8 cellular contexts compared by ENCODE assay signal in the genomic region with DNA sequence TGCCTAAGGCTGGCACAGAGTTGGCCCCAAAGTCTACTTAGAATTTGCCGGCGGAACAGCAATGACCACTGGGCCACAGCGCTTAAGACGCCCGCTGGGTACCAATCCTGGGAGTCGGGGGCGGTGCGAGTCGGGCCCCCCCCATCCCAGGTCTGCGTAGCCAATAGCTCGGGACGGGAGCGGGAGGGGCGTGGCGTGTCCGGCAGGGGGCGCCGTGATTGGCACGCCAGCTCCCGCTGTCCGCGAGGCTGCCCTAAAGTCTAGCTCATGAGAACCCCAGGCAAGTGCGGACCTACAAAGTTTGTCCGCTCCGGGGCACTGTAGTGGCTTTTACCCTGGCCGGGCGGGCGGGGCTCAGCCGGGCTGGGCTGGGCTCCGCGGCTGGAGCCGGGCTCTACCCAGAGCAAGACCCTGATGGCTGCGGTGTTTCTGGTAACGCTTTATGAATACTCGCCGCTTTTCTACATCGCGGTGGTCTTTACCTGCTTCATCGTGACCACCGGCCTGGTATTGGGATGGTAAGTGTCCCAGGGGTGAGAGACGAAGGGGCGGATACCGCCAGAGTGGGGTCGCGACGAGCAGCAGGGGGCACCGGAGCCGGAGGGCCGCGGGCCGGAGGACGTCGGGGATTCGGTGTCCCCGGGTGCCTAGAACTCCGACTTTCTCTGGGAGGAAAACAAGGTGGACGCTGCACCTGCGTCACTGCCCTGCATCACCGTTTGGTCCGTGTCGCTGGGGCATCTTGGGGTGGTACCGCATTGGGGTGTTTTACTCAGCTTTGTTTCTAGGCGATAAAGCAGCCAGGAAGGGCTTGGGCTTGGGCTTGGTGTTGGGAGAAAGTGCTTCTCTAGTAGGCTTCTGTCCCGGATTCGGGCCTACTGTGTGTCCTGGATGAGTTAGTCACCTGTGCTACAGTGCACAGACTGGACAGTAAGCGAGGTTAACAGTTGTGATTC. TPM values are rescaled to one million over a fixed set of nuclear protein-coding genes. Genes with fewer than 3 reads are reported as not detected.
A peak's percentile ranks its signal among the peaks of the same experiment; 100 is the strongest.
DNase-seq lines count a peak whose midpoint lies in the region; ATAC-seq and TF ChIP-seq lines count a peak whose summit lies in the region.

Gene CGRRF1, plus strand, starts transcription at position 361 of the 956 bp plus-strand sequence. Its CDS starts 54 bp downstream, at position 415.

- peak; percentile 64 to 79 for TF ChIP-seq CTCF in left lung (IDR thresholded peaks at IDR 0.05)

- H3K9me3 ChIP-seq in left lung, result no peaks in the 10 kb centered on the region

- intact Hi-C loops in left lung (cut with DNase I), result no loop called here

- DNase-seq in CD1c-positive myeloid dendritic cell (ENCODE audit: extremely low spot score) (peak; percentile 98), NCI-H748 (lab: John Stamatoyannopoulos, UW; ENCODE audit: unreplicated experiment) (peak; percentile 98), dedifferentiated amniotic fluid mesenchymal stem cell (ENCODE audit: extremely low spot score) (peak; percentile 97), left lung (peak; percentile 99)
- peak; percentile 94 for DNase-seq in activated CD4-positive, alpha-beta T cell treated with anti-CD3 and anti-CD28 coated beads, Interleukin-2, amount 50 U/mL, for 1 hour
- DNase-seq in stimulated activated CD4-positive, alpha-beta T cell treated with anti-CD3 and anti-CD28 coated beads, Interleukin-2, amount 100 ng/mL, for 48 hours, result peak; percentile 98

- peak within 1 kb of the TSS; percentile 58 to 74 for H3K27ac ChIP-seq in left lung

- H3K4me3 ChIP-seq in left lung, result peak within 1 kb of the TSS; percentile 94 to 98

- ATAC-seq in GM19372 (IDR thresholded peaks at IDR 0.05; ENCODE audit: low read depth, unreplicated experiment), result peak; percentile 97
- peak; percentile 91 for ATAC-seq in HG03558 (IDR thresholded peaks at IDR 0.05; ENCODE audit: extremely low read depth, unreplicated experiment)
- ATAC-seq in left lung, result peak; percentile 99

- H3K27me3 ChIP-seq in left lung, result no peaks in the 10 kb centered on the region

- H3K36me3 ChIP-seq in left lung, result no peaks in the 10 kb centered on the region

- peaks cover 6 to 24% of the 10 kb centered on the region in 2 donors for H3K4me1 ChIP-seq in left lung

RNA-seq across cellular contexts. Expression of gene CGRRF1, which starts in this region (rescaled TPM):
- 10 to 100 TPM; 17.5 to 20.1 TPM for total RNA-seq in left lung

Comparison
In these comparisons a context has a peak if more than half of its experiments do, and no peak if none do; other contexts are left out.
1. Peak in every context shown above with its lines: DNase-seq, ATAC-seq, H3K4me3 ChIP-seq and H3K27ac ChIP-seq.